Comparison of ENCODE assay signal across 1 cellular context in genomic region chr15:64861960-64862359, GRCh38.
TF ChIP-seq lines count a peak whose summit lies in the region.

No MANE protein-coding gene starts in this region.

TF ChIP-seq in WTC11, 78 proteins besides CTCF, POLR2A, EP300 and RAD21 (continued from another document):
- TF ChIP-seq, protein P1, sequence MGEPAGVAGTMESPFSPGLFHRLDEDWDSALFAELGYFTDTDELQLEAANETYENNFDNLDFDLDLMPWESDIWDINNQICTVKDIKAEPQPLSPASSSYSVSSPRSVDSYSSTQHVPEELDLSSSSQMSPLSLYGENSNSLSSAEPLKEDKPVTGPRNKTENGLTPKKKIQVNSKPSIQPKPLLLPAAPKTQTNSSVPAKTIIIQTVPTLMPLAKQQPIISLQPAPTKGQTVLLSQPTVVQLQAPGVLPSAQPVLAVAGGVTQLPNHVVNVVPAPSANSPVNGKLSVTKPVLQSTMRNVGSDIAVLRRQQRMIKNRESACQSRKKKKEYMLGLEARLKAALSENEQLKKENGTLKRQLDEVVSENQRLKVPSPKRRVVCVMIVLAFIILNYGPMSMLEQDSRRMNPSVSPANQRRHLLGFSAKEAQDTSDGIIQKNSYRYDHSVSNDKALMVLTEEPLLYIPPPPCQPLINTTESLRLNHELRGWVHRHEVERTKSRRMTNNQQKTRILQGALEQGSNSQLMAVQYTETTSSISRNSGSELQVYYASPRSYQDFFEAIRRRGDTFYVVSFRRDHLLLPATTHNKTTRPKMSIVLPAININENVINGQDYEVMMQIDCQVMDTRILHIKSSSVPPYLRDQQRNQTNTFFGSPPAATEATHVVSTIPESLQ (CRISPR knock-in tag; IDR thresholded peaks at IDR 0.05) = no peak
- TF ChIP-seq TEAD1 (CRISPR knock-in tag; IDR thresholded peaks at IDR 0.05) (no peak), ZNF317 (CRISPR knock-in tag; IDR thresholded peaks at IDR 0.05; ENCODE audit: borderline replicate concordance, low read depth) (no peak), ZNF423 (CRISPR knock-in tag; IDR thresholded peaks at IDR 0.05) (no peak), AR (CRISPR knock-in tag; IDR thresholded peaks at IDR 0.05) (no peak), FOXK1 (CRISPR knock-in tag; IDR thresholded peaks at IDR 0.05) (no peak), ZNF416 (CRISPR knock-in tag; IDR thresholded peaks at IDR 0.05) (no peak), ZNF232 (CRISPR knock-in tag; IDR thresholded peaks at IDR 0.05) (no peak), STAT6 (CRISPR knock-in tag; conservative IDR thresholded peaks at IDR 0.05; ENCODE audit: low read depth) (no peak)
- TF ChIP-seq, protein P2, sequence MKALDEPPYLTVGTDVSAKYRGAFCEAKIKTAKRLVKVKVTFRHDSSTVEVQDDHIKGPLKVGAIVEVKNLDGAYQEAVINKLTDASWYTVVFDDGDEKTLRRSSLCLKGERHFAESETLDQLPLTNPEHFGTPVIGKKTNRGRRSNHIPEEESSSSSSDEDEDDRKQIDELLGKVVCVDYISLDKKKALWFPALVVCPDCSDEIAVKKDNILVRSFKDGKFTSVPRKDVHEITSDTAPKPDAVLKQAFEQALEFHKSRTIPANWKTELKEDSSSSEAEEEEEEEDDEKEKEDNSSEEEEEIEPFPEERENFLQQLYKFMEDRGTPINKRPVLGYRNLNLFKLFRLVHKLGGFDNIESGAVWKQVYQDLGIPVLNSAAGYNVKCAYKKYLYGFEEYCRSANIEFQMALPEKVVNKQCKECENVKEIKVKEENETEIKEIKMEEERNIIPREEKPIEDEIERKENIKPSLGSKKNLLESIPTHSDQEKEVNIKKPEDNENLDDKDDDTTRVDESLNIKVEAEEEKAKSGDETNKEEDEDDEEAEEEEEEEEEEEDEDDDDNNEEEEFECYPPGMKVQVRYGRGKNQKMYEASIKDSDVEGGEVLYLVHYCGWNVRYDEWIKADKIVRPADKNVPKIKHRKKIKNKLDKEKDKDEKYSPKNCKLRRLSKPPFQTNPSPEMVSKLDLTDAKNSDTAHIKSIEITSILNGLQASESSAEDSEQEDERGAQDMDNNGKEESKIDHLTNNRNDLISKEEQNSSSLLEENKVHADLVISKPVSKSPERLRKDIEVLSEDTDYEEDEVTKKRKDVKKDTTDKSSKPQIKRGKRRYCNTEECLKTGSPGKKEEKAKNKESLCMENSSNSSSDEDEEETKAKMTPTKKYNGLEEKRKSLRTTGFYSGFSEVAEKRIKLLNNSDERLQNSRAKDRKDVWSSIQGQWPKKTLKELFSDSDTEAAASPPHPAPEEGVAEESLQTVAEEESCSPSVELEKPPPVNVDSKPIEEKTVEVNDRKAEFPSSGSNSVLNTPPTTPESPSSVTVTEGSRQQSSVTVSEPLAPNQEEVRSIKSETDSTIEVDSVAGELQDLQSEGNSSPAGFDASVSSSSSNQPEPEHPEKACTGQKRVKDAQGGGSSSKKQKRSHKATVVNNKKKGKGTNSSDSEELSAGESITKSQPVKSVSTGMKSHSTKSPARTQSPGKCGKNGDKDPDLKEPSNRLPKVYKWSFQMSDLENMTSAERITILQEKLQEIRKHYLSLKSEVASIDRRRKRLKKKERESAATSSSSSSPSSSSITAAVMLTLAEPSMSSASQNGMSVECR (CRISPR knock-in tag; IDR thresholded peaks at IDR 0.05; ENCODE audit: borderline replicate concordance) = no peak
- TF ChIP-seq, protein P3, sequence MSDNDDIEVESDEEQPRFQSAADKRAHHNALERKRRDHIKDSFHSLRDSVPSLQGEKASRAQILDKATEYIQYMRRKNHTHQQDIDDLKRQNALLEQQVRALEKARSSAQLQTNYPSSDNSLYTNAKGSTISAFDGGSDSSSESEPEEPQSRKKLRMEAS (CRISPR knock-in tag; IDR thresholded peaks at IDR 0.05) = no peak
- TF ChIP-seq, protein P4, sequence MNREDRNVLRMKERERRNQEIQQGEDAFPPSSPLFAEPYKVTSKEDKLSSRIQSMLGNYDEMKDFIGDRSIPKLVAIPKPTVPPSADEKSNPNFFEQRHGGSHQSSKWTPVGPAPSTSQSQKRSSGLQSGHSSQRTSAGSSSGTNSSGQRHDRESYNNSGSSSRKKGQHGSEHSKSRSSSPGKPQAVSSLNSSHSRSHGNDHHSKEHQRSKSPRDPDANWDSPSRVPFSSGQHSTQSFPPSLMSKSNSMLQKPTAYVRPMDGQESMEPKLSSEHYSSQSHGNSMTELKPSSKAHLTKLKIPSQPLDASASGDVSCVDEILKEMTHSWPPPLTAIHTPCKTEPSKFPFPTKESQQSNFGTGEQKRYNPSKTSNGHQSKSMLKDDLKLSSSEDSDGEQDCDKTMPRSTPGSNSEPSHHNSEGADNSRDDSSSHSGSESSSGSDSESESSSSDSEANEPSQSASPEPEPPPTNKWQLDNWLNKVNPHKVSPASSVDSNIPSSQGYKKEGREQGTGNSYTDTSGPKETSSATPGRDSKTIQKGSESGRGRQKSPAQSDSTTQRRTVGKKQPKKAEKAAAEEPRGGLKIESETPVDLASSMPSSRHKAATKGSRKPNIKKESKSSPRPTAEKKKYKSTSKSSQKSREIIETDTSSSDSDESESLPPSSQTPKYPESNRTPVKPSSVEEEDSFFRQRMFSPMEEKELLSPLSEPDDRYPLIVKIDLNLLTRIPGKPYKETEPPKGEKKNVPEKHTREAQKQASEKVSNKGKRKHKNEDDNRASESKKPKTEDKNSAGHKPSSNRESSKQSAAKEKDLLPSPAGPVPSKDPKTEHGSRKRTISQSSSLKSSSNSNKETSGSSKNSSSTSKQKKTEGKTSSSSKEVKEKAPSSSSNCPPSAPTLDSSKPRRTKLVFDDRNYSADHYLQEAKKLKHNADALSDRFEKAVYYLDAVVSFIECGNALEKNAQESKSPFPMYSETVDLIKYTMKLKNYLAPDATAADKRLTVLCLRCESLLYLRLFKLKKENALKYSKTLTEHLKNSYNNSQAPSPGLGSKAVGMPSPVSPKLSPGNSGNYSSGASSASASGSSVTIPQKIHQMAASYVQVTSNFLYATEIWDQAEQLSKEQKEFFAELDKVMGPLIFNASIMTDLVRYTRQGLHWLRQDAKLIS (CRISPR knock-in tag; IDR thresholded peaks at IDR 0.05; ENCODE audit: borderline replicate concordance) = no peak
